In the genomic region with DNA sequence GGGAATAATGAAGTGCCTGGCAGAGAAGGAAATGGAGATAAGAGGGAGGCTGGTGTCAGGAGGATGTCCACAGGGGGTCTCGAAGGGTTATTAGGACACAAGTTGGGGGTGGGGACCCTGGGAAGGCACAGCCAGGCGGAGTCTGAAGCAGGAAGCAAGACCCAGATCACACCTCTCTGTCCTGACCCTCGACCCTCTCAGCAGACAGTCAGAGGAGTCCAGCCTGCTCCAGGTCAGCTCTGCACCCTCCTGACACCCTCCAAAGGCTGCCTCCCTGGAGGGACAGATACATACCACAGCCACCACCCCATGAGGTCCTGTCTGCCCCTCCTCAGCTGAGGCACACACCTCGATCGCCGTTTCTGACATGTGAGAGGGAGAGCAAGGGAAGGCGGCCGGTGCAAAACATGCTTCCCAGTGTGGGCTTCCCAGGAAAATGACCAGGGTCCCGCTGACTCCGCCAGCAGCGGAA, we compare ENCODE assay signal across 13 cellular contexts. TPM values are rescaled to one million over a fixed set of nuclear protein-coding genes. Genes with fewer than 3 reads are reported as not detected.
DNase-seq lines count a peak whose midpoint lies in the region; TF ChIP-seq lines count a peak whose summit lies in the region.
"Had no signal": no experiment of that assay in that cellular context is flagged by ENCODE, and none has a peak within 500 bp of the region (broad histone marks: within the 10 kb centered on the region; RNA-seq: fewer than 3 reads in every experiment).

No MANE protein-coding gene starts in this region.

- H3K36me3 Mint-ChIP-seq in activated T-helper 2 cell treated with anti-CD3 and anti-CD28 coated beads, Interferon-gamma antibody, Interleukin-2, Interleukin-4, amounts not matched to agents 10 μg/mL and 5 μg/mL and 100 μg/mL, durations not matched to agents 14 hours and 24 hours and 36 hours (ENCODE audit: low read depth): peaks cover 55% of the 10 kb centered on the region
- H3K36me3 Mint-ChIP-seq in immature natural killer cell: peaks cover 0 to 3% (median 0%) of the 10 kb centered on the region in 3 donors

- WGBS in thymus: 30% methylated on average over 11 of the region's 11 CpGs

- H3K27me3 ChIP-seq in thymus (ENCODE audit: control insufficient read depth, insufficient read depth): no peaks in the 10 kb centered on the region
- peaks cover 0 to 27% of the 10 kb centered on the region in 2 donors for H3K27me3 ChIP-seq in breast epithelium
- peaks cover 90% of the 10 kb centered on the region for H3K27me3 ChIP-seq in WERI-Rb-1 (ENCODE audit: insufficient read depth, low read depth, severe bottlenecking)

- TF ChIP-seq CTCF in breast epithelium (IDR thresholded peaks at IDR 0.05) (no peak), WERI-Rb-1 (IDR thresholded peaks at IDR 0.05; ENCODE audit: low read depth, low read length) (no peak)

- peaks cover 27% of the 10 kb centered on the region for H3K4me1 ChIP-seq in thymus (ENCODE audit: control insufficient read depth, insufficient read depth, low read length)
- no peaks in the 10 kb centered on the region for H3K4me1 ChIP-seq in breast epithelium

- peak overlapping the region; percentile 97 for H3K27ac ChIP-seq in thymus (ENCODE audit: low read depth)
- peak overlapping the region in 1 of 2 donors; percentile 43 for H3K27ac ChIP-seq in breast epithelium
- H3K27ac ChIP-seq in WERI-Rb-1: no peak overlapping the region
- H3K27ac ChIP-seq: tibial artery had no signal

- DNase-seq in activated effector memory CD4-positive, alpha-beta T cell treated with anti-CD3 and anti-CD28 coated beads, Interleukin-2, amount 50 U/mL, for 16 hours: peak; percentile 70
- DNase-seq in activated effector memory CD4-positive, alpha-beta T cell treated with Interleukin-2 at 50 U/mL for 16 hours: no peak
- peak; percentile 25 for DNase-seq in activated T-helper 2 cell treated with anti-CD3 and anti-CD28 coated beads, Interferon-gamma antibody, Interleukin-2, Interleukin-4, amounts not matched to agents 10 μg/mL and 5 μg/mL and 100 μg/mL, durations not matched to agents 14 hours and 24 hours and 36 hours (ENCODE audit: low spot score)
- DNase-seq in immature natural killer cell (no peak), breast epithelium (ENCODE audit: low spot score in 2 of 2) (no peak), NCI-H187 treated with DMSO at 0.1 percent for 48 hours (lab: John Stamatoyannopoulos, UW) (no peak), WERI-Rb-1 (no peak)
- DNase-seq: activated gamma-delta T cell, cortex of kidney, NCI-H226 had no signal

- no peaks in the 10 kb centered on the region for H3K9me3 Mint-ChIP-seq in activated T-helper 2 cell treated with anti-CD3 and anti-CD28 coated beads, Interferon-gamma antibody, Interleukin-2, Interleukin-4, amounts not matched to agents 10 μg/mL and 5 μg/mL and 100 μg/mL, durations not matched to agents 14 hours and 24 hours and 36 hours
- no peaks in the 10 kb centered on the region for H3K9me3 Mint-ChIP-seq in immature natural killer cell

- H3K9me3 ChIP-seq in thymus (ENCODE audit: control insufficient read depth): no peaks in the 10 kb centered on the region
- H3K9me3 ChIP-seq in breast epithelium: no peaks in the 10 kb centered on the region
- H3K9me3 ChIP-seq in WERI-Rb-1 (ENCODE audit: severe bottlenecking): no peaks in the 10 kb centered on the region
- H3K9me3 ChIP-seq: tibial artery had no signal

- H3K4me3 ChIP-seq in thymus (ENCODE audit: low read length) (peak overlapping the region; percentile 19), breast epithelium (no peak overlapping the region), WERI-Rb-1 (ENCODE audit: low read depth, low read length) (no peak overlapping the region)
- H3K4me3 ChIP-seq: tibial artery had no signal

- H3K4me3 Mint-ChIP-seq in activated T-helper 2 cell treated with anti-CD3 and anti-CD28 coated beads, Interferon-gamma antibody, Interleukin-2, Interleukin-4, amounts not matched to agents 10 μg/mL and 5 μg/mL and 100 μg/mL, durations not matched to agents 14 hours and 24 hours and 36 hours (ENCODE audit: low read depth): peak overlapping the region; percentile 91
- peak overlapping the region; percentile 72 to 97 (median 84) for H3K4me3 Mint-ChIP-seq in immature natural killer cell

- no peaks in the 10 kb centered on the region for H3K27me3 Mint-ChIP-seq in activated T-helper 2 cell treated with anti-CD3 and anti-CD28 coated beads, Interferon-gamma antibody, Interleukin-2, Interleukin-4, amounts not matched to agents 10 μg/mL and 5 μg/mL and 100 μg/mL, durations not matched to agents 14 hours and 24 hours and 36 hours (ENCODE audit: low read depth)
- peaks cover 0 to 12% (median 6%) of the 10 kb centered on the region in 3 donors for H3K27me3 Mint-ChIP-seq in immature natural killer cell (ENCODE audit: low read depth in 3 of 3)

- H3K4me1 Mint-ChIP-seq in activated T-helper 2 cell treated with anti-CD3 and anti-CD28 coated beads, Interferon-gamma antibody, Interleukin-2, Interleukin-4, amounts not matched to agents 10 μg/mL and 5 μg/mL and 100 μg/mL, durations not matched to agents 14 hours and 24 hours and 36 hours (ENCODE audit: low read depth): peaks cover 91% of the 10 kb centered on the region
- peaks cover 99 to 100% of the 10 kb centered on the region in 2 donors for H3K4me1 Mint-ChIP-seq in immature natural killer cell

- peak overlapping the region; percentile 100 for H3K27ac Mint-ChIP-seq in activated T-helper 2 cell treated with anti-CD3 and anti-CD28 coated beads, Interferon-gamma antibody, Interleukin-2, Interleukin-4, amounts not matched to agents 10 μg/mL and 5 μg/mL and 100 μg/mL, durations not matched to agents 14 hours and 24 hours and 36 hours
- H3K27ac Mint-ChIP-seq in immature natural killer cell: peak overlapping the region; percentile 91 to 98 (median 94)

- intact Hi-C loops in activated T-helper 2 cell treated with anti-CD3 and anti-CD28 coated beads, Interferon-gamma antibody, Interleukin-2, Interleukin-4, amounts not matched to agents 10 μg/mL and 5 μg/mL and 100 μg/mL, durations not matched to agents 14 hours and 24 hours and 36 hours (cut with micrococcal nuclease): loop anchor here (1.0 to 10.0 kb wide), 5 partner anchors 9 to 1958 kb away; a partner anchor contains a TSS
- intact Hi-C loops in breast epithelium (cut with DNase I; ENCODE audit: low total_unique reads): no loop called here

- peaks cover 13% of the 10 kb centered on the region for H3K36me3 ChIP-seq in thymus (ENCODE audit: control insufficient read depth, insufficient read depth)
- no peaks in the 10 kb centered on the region for H3K36me3 ChIP-seq in breast epithelium
- H3K36me3 ChIP-seq in WERI-Rb-1: no peaks in the 10 kb centered on the region
- H3K36me3 ChIP-seq: tibial artery had no signal

- no peak for TF ChIP-seq POLR2A in breast epithelium (IDR thresholded peaks at IDR 0.05)

RNA-seq across cellular contexts. Expression of a gene that starts 9.0 kb away (rescaled TPM):
- total RNA-seq in activated T-helper 2 cell treated with anti-CD3 and anti-CD28 coated beads, Interferon-gamma antibody, Interleukin-2, Interleukin-4, amounts not matched to agents 10 μg/mL and 5 μg/mL and 100 μg/mL, durations not matched to agents 14 hours and 24 hours and 36 hours: 34.1 and 34.9 TPM in 2 replicates
- polyA plus RNA-seq in immature natural killer cell (1 to 10 TPM in 2 of 3 donors, under 1 TPM in 1; 0.75 to 3.1 (median 1.0) TPM), thymus (15.1 TPM)
- 1 to 10 TPM in 2 of 3 donors, under 1 TPM in 1; 0.96 to 3.9 (median 2.6) TPM for total RNA-seq in breast epithelium
- polyA plus RNA-seq: AG04450 had no signal

Comparison
In these comparisons a context has a peak if more than half of its experiments do, and no peak if none do; other contexts are left out.
1. DNase-seq: peak in activated effector memory CD4-positive, alpha-beta T cell treated with anti-CD3 and anti-CD28 coated beads, Interleukin-2, amount 50 U/mL, for 16 hours (single experiment) and activated T-helper 2 cell treated with anti-CD3 and anti-CD28 coated beads, Interferon-gamma antibody, Interleukin-2, Interleukin-4, amounts not matched to agents 10 μg/mL and 5 μg/mL and 100 μg/mL, durations not matched to agents 14 hours and 24 hours and 36 hours (single experiment); none in activated effector memory CD4-positive, alpha-beta T cell treated with Interleukin-2 at 50 U/mL for 16 hours (single experiment), immature natural killer cell (0 of 3), breast epithelium (0 of 2), NCI-H187 treated with DMSO at 0.1 percent for 48 hours (single experiment) and WERI-Rb-1 (single experiment).